8 cellular contexts compared by ENCODE assay signal in the genomic region with DNA sequence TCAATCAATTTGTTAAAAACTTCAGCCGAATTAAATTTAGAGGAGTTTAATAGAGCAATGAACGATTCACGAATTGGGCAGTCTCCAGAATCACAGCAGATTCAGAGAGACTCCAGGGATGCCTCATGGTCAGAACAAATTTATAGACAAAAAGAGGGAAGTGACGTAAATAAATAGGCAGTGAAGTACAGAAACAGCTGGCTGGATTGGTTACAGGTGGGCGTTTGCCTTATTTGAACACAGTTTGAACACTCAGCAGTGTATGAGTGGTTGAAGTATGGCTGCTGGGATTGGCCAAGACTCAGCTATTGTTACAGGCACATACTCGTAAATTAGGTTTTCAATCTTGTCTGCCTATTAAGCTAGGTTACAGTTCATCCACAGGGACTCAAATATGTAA. TPM values are rescaled to one million over a fixed set of nuclear protein-coding genes. Genes with fewer than 3 reads are reported as not detected.
DNase-seq lines count a peak whose midpoint lies in the region; ATAC-seq and TF ChIP-seq lines count a peak whose summit lies in the region.
"Not testable (repeated sequence)": the region's sequence is repeated elsewhere in the genome, so short reads cannot be mapped to it uniquely, and the experiment has no call there.

No MANE protein-coding gene starts in this region.

- not testable (repeated sequence) for TF ChIP-seq CTCF in 22Rv1 (IDR thresholded peaks at IDR 0.05); IMR-90 (conservative IDR thresholded peaks at IDR 0.05; ENCODE audit: low read depth, low read length); endodermal cell (conservative IDR thresholded peaks at IDR 0.05); natural killer cell (IDR thresholded peaks at IDR 0.05)

- H3K27ac Mint-ChIP-seq in T-helper 17 cell (peak overlapping the region; percentile 24), endodermal cell (peak overlapping the region; percentile 49), natural killer cell (peak overlapping the region; percentile 26 to 71)

- not testable (repeated sequence) for H4K20me1 ChIP-seq in IMR-90 (ENCODE audit: insufficient read depth, low read length)

- not testable (repeated sequence) for BruUV-seq in IMR-90 (replicated peaks; lab: Mats Ljungman, UMichigan)

- TF ChIP-seq POLR2A in IMR-90 (IDR thresholded peaks at IDR 0.05; ENCODE audit: low read depth, low read length) = not testable (repeated sequence)

- ATAC-seq in IMR-90 (ENCODE audit: low read depth); T-helper 17 cell; natural killer cell: not testable (repeated sequence)

- not testable (repeated sequence) for H3K79me1 ChIP-seq in IMR-90 (ENCODE audit: low read depth in 1 of 2, low read length in 2 of 2)

- not testable (repeated sequence) for H2BK20ac ChIP-seq in IMR-90 (ENCODE audit: low read depth, low read length)

- in situ Hi-C loops in IMR-90 (cut with MboI; ENCODE audit: low sequenced_read_pairs) = not testable (repeated sequence)

- H3K4me1 ChIP-seq in IMR-90 (ENCODE audit: control insufficient read depth, insufficient read depth, low read length) = not testable (repeated sequence)
- H3K4me1 ChIP-seq in endodermal cell (ENCODE audit: control insufficient read depth, insufficient read depth, low read length) = peaks cover 12% of the 10 kb centered on the region

- not testable (repeated sequence) for H3K4ac ChIP-seq in IMR-90 (ENCODE audit: low read depth, low read length)

- dilution Hi-C loops in IMR-90 (cut with HindIII; ENCODE audit: low sequenced_read_pairs, unreplicated experiment) = not testable (repeated sequence)

- H4K8ac ChIP-seq in IMR-90 (ENCODE audit: low read depth in 2 of 2, low read length in 2 of 2) = not testable (repeated sequence)

- not testable (repeated sequence) for H3K4me2 ChIP-seq in IMR-90 (ENCODE audit: low read depth, low read length)

- not testable (repeated sequence) for H2BK120ac ChIP-seq in IMR-90 (ENCODE audit: low read depth, low read length)

- not testable (repeated sequence) for H2AK5ac ChIP-seq in IMR-90 (ENCODE audit: low read depth, low read length)

- H4K5ac ChIP-seq in IMR-90 (ENCODE audit: low read depth, low read length) = not testable (repeated sequence)

- H3K9me3 Mint-ChIP-seq in endodermal cell, natural killer cell: not testable (repeated sequence)

- not testable (repeated sequence) for H3K9me1 ChIP-seq in IMR-90 (ENCODE audit: insufficient read depth, low read length)

- not testable (repeated sequence) for H3K14ac ChIP-seq in IMR-90 (replicated peaks; ENCODE audit: low read depth, low read length)

- H3K56ac ChIP-seq in IMR-90 (ENCODE audit: extremely low read depth, insufficient read depth, low read length) = not testable (repeated sequence)

- H3K27me3 Mint-ChIP-seq in T-helper 17 cell; endodermal cell (ENCODE audit: insufficient read depth); natural killer cell (ENCODE audit: low read depth in 2 of 2): not testable (repeated sequence)

- H3K4me1 Mint-ChIP-seq in T-helper 17 cell = peaks cover 43% of the 10 kb centered on the region
- H3K4me1 Mint-ChIP-seq in endodermal cell = peaks cover 33% of the 10 kb centered on the region
- peaks cover 24 to 29% of the 10 kb centered on the region in 2 donors for H3K4me1 Mint-ChIP-seq in natural killer cell

- not testable (repeated sequence) for H2AK9ac ChIP-seq in IMR-90 (replicated peaks; ENCODE audit: low read depth, low read length, poor library complexity)

- H4K91ac ChIP-seq in IMR-90 (ENCODE audit: insufficient read depth, low read depth, low read length) = not testable (repeated sequence)

- not testable (repeated sequence) for H3K23ac ChIP-seq in IMR-90 (ENCODE audit: low read depth, low read length)

- H3K27ac ChIP-seq in 22Rv1 = 0 out of 2 replicates have a peak overlapping the region, but pooled peaks have one; percentile 10
- not testable (repeated sequence) for H3K27ac ChIP-seq in IMR-90 (ENCODE audit: insufficient read depth, low read length); endodermal cell (ENCODE audit: low read depth, low read length)

- POLR2A ChIA-PET in IMR-90 (lab: Charles Lee; ENCODE audit: unreplicated experiment) = not testable (repeated sequence)

- not testable (repeated sequence) for H3K9me3 ChIP-seq in IMR-90 (ENCODE audit: control insufficient read depth, insufficient read depth, low read length); T-helper 17 cell (ENCODE audit: control insufficient read depth, low read length, poor library complexity, severe bottlenecking); endodermal cell (ENCODE audit: control insufficient read depth, low read length)

- H3K4me3 ChIP-seq in IMR-90 (ENCODE audit: insufficient read depth, low read depth, low read length); endodermal cell (ENCODE audit: low read length): not testable (repeated sequence)

- H3K9ac ChIP-seq in IMR-90 (ENCODE audit: low read depth, low read length); endodermal cell (ENCODE audit: extremely low read depth, low read length, poor library complexity, severe bottlenecking): not testable (repeated sequence)

- TF ChIP-seq RAD21 in IMR-90 (IDR thresholded peaks at IDR 0.05; ENCODE audit: low read length) = not testable (repeated sequence)

- peaks cover 11% of the 10 kb centered on the region for H3K36me3 Mint-ChIP-seq in T-helper 17 cell (ENCODE audit: low read depth)
- not testable (repeated sequence) for H3K36me3 Mint-ChIP-seq in endodermal cell (ENCODE audit: low read depth); natural killer cell

- 80% methylated on average over 2 of the region's 6 CpGs; no CpG with 5 or more reads in 1 of the 2 experiments for WGBS in IMR-90 (ENCODE audit: extremely low coverage in 2 of 2, insufficient read length in 1 of 2), 2 experiments
- 92 to 96% methylated on average over 5 to 6 of the region's 6 CpGs for WGBS in endodermal cell (ENCODE audit: insufficient coverage in 1 of 2, insufficient read length in 1 of 2), 2 experiments

- intact Hi-C loops in IMR-90 (cut with micrococcal nuclease); natural killer cell (cut with micrococcal nuclease): not testable (repeated sequence)

- H2BK15ac ChIP-seq in IMR-90 (ENCODE audit: low read depth, low read length) = not testable (repeated sequence)

- H2AFZ ChIP-seq in IMR-90 (replicated peaks; ENCODE audit: low read length, poor library complexity) = not testable (repeated sequence)

- H2BK5ac ChIP-seq in IMR-90 (ENCODE audit: low read depth, low read length, poor library complexity, severe bottlenecking) = not testable (repeated sequence)

- H3K18ac ChIP-seq in IMR-90 (ENCODE audit: low read depth, low read length) = not testable (repeated sequence)

- not testable (repeated sequence) for H3K4me3 Mint-ChIP-seq in T-helper 17 cell, endodermal cell, natural killer cell

- not testable (repeated sequence) for H3K27me3 ChIP-seq in IMR-90 (ENCODE audit: control insufficient read depth, insufficient read depth, low read length); endodermal cell (ENCODE audit: control insufficient read depth, insufficient read depth, low read length, poor library complexity, severe bottlenecking)

- H3K36me3 ChIP-seq in IMR-90 (ENCODE audit: control insufficient read depth, insufficient read depth, low read length) = not testable (repeated sequence)
- H3K36me3 ChIP-seq in endodermal cell (ENCODE audit: control insufficient read depth, insufficient read depth, low read length) = peaks cover 17% of the 10 kb centered on the region

- DNase-seq in DMS79 treated with DMSO at 0.1 percent for 48 hours (lab: John Stamatoyannopoulos, UW) (peak; percentile 80), IMR-90 (peak; percentile 12), NCI-H1105 treated with DMSO at 0.1 percent for 48 hours (lab: John Stamatoyannopoulos, UW) (peak; percentile 41), NCI-H748 (lab: John Stamatoyannopoulos, UW; ENCODE audit: unreplicated experiment) (peak; percentile 17), endodermal cell (peak; percentile 29)
- not testable (repeated sequence) for DNase-seq in T-helper 17 cell, natural killer cell

- CTCF ChIA-PET in IMR-90 (lab: Yijun Ruan, JAX) = interaction anchor here (1.5 kb wide), 1 partner anchor 247 kb away, joined by 5 read pairs; no protein-coding TSS in a partner anchor

RNA-seq across cellular contexts. Expression of a gene that starts 43.8 kb away (rescaled TPM):
- total RNA-seq in IMR-90 (2012; rRNA removed) (19.2 and 20.1 TPM in 2 replicates), T-helper 17 cell (100 to 1,000 TPM; 205 to 225 TPM), endodermal cell (100 to 1,000 TPM in 1 of 2 donors, 10 to 100 TPM in 1; 65.5 to 161 TPM), natural killer cell (100 to 1,000 TPM; 295 to 324 (median 296) TPM)
- 3.7 and 7.4 TPM in 2 replicates for polyA plus RNA-seq in IMR-90 (2012; rRNA removed)
- polyA plus RNA-seq in IMR-90 (2012; cell fraction: cytosol; rRNA removed) = 0.76 and 1.6 TPM in 2 replicates
- 9.4 and 42.7 TPM in 2 replicates for polyA plus RNA-seq in IMR-90 (2012; cell fraction: nucleus; rRNA removed; ENCODE audit: low replicate concordance)
- 21.0 TPM for polyA plus RNA-seq in endodermal cell (2013, experiment 1 of 2)
- 23.6 TPM for polyA plus RNA-seq in endodermal cell (2013, experiment 2 of 2)
